Comparison of ENCODE assay signal across 8 cellular contexts in genomic region chr14:95993768-95994592, GRCh38. TPM values are rescaled to one million over a fixed set of nuclear protein-coding genes. Genes with fewer than 3 reads are reported as not detected.
DNase-seq lines count a peak whose midpoint lies in the region; ATAC-seq and TF ChIP-seq lines count a peak whose summit lies in the region.

No MANE protein-coding gene starts in this region.

- H3K27me3 ChIP-seq in endodermal cell (ENCODE audit: control insufficient read depth, insufficient read depth, low read length, poor library complexity, severe bottlenecking), result peaks cover 7% of the 10 kb centered on the region

- H3K36me3 ChIP-seq in endodermal cell (ENCODE audit: control insufficient read depth, insufficient read depth, low read length), result no peaks in the 10 kb centered on the region

- H3K4me1 ChIP-seq in endodermal cell (ENCODE audit: control insufficient read depth, insufficient read depth, low read length), result no peaks in the 10 kb centered on the region

- peaks cover 38% of the 10 kb centered on the region for H3K9me3 ChIP-seq in endodermal cell (ENCODE audit: control insufficient read depth, low read length)

- peak; percentile 97 for TF ChIP-seq CTCF in endodermal cell (conservative IDR thresholded peaks at IDR 0.05)

- 51 to 67% methylated on average over 3 to 5 of the region's 5 CpGs for WGBS in endodermal cell (ENCODE audit: insufficient coverage in 1 of 2, insufficient read length in 1 of 2), 2 experiments

- no peak overlapping the region for H3K4me3 Mint-ChIP-seq in endodermal cell

- peak overlapping the region; percentile 13 for H3K27ac ChIP-seq in endodermal cell (ENCODE audit: low read depth, low read length)

- peaks cover 13% of the 10 kb centered on the region for H3K4me1 Mint-ChIP-seq in endodermal cell

- peak; percentile 79 for ATAC-seq in SK-N-SH treated with all-trans-retinoic acid at 6 μM for 48 hours
- no peak for ATAC-seq in HG03280 (IDR thresholded peaks at IDR 0.05; ENCODE audit: unreplicated experiment)
- no peak for ATAC-seq in HG02852 (IDR thresholded peaks at IDR 0.05; ENCODE audit: unreplicated experiment)

- peaks cover 43% of the 10 kb centered on the region for H3K9me3 Mint-ChIP-seq in endodermal cell

- peaks cover 17% of the 10 kb centered on the region for H3K36me3 Mint-ChIP-seq in endodermal cell (ENCODE audit: low read depth)

- no peak overlapping the region for H3K4me3 ChIP-seq in endodermal cell (ENCODE audit: low read length)

- H3K27ac Mint-ChIP-seq in endodermal cell, result no peak overlapping the region

- H3K27me3 Mint-ChIP-seq in endodermal cell (ENCODE audit: insufficient read depth), result peaks cover 15% of the 10 kb centered on the region

- peak; percentile 6 for DNase-seq in stimulated activated CD4-positive, alpha-beta T cell treated with anti-CD3 and anti-CD28 coated beads, Interleukin-2, amount 100 ng/mL, for 4 hours (ENCODE audit: low read depth)
- DNase-seq in stimulated activated CD4-positive, alpha-beta T cell treated with anti-CD3 and anti-CD28 coated beads, Interleukin-1b, Interleukin-23, amount 100 ng/mL, for 48 hours, result no peak
- peak; percentile 40 for DNase-seq in NCI-H1092 (lab: John Stamatoyannopoulos, UW)
- peak; percentile 76 for DNase-seq in endodermal cell
- peak; percentile 65 for DNase-seq in midbrain (lab: John Stamatoyannopoulos, UW)

- no peak overlapping the region for H3K9ac ChIP-seq in endodermal cell (ENCODE audit: extremely low read depth, low read length, poor library complexity, severe bottlenecking)

TF ChIP-seq in SK-N-SH treated with all-trans-retinoic acid at 6 μM for 48 hours, 23 proteins besides CTCF, POLR2A, EP300 and RAD21:
- TF ChIP-seq ISL1 (CRISPR knock-in tag; IDR thresholded peaks at IDR 0.05), result no peak
- TF ChIP-seq OSR1 (CRISPR knock-in tag; IDR thresholded peaks at IDR 0.05), result no peak
- no peak for TF ChIP-seq PATZ1 (CRISPR knock-in tag; IDR thresholded peaks at IDR 0.05; ENCODE audit: borderline replicate concordance)

RNA-seq across cellular contexts. Expression of gene C14orf132, which starts 45.2 kb away (rescaled TPM):
- 10 to 100 TPM; 12.3 to 21.9 TPM for total RNA-seq in endodermal cell
- polyA plus RNA-seq in endodermal cell (2013, experiment 1 of 2), result 55.9 TPM
- 52.1 TPM for polyA plus RNA-seq in endodermal cell (2013, experiment 2 of 2)
